In the genomic region with DNA sequence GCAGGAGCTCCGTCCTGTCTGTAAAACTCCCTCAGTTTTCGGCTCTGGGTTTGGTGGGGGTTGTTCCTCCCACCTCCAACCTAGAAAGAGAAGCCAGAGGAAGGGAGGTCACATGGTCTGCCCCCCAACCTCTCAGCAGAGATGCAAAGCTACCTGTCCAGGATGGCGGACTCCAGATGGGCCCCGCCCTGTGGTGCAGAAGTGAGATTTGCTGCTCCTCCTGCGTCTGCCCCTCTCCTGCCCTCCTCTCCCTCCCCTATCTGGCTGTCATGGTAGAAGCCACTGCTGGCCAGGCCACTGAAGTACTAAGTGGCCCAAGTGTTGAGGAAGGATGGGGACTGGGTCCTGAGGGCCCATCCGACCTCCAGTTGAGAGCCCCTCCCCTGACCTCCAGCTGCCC, we compare ENCODE assay signal across 13 cellular contexts. TPM values are rescaled to one million over a fixed set of nuclear protein-coding genes. Genes with fewer than 3 reads are reported as not detected.
DNase-seq lines count a peak whose midpoint lies in the region; ATAC-seq and TF ChIP-seq lines count a peak whose summit lies in the region.
"Had no signal": no experiment of that assay in that cellular context is flagged by ENCODE, and none has a peak within 500 bp of the region (broad histone marks: within the 10 kb centered on the region; RNA-seq: fewer than 3 reads in every experiment).

No MANE protein-coding gene starts in this region.

- H3K4me1 ChIP-seq in esophagus (ENCODE audit: control insufficient read depth in 2 of 2, insufficient read depth in 2 of 2, low read length in 1 of 2): peaks cover 13 to 33% of the 10 kb centered on the region in 2 donors
- H3K4me1 ChIP-seq in transverse colon: peaks cover 51 to 72% (median 56%) of the 10 kb centered on the region in 4 donors

- peaks cover 90% of the 10 kb centered on the region for H3K4me1 Mint-ChIP-seq in nephron progenitor cell

- no peak for TF ChIP-seq CTCF in WI38 (IDR thresholded peaks at IDR 0.05; ENCODE audit: low read depth, low read length)
- TF ChIP-seq CTCF in nephron progenitor cell (IDR thresholded peaks at IDR 0.05): no peak
- TF ChIP-seq CTCF in transverse colon (IDR thresholded peaks at IDR 0.05): no peak

- H3K4me3 ChIP-seq in WI38 (ENCODE audit: low read depth, low read length) (peak overlapping the region; percentile 59), esophagus (ENCODE audit: low read depth in 1 of 2, low read length in 2 of 2) (peak overlapping the region; percentile 26 to 28), transverse colon (peak overlapping the region; percentile 31 to 48 (median 40))

- H3K9me3 Mint-ChIP-seq in nephron progenitor cell: no peaks in the 10 kb centered on the region
- H3K9me3 Mint-ChIP-seq: activated naive CD4-positive, alpha-beta T cell treated with anti-CD3 and anti-CD28 coated beads for 36 hours had no signal

- 67 to 79% methylated on average over 6 of the region's 6 CpGs for WGBS in esophagus, 2 donors
- 59% methylated on average over 6 of the region's 6 CpGs; no CpG with 5 or more reads in 1 of the 2 donors for WGBS in transverse colon (ENCODE audit: low coverage in 1 of 2), 2 donors

- H3K27ac ChIP-seq in esophagus (ENCODE audit: low read depth in 2 of 2, low read length in 1 of 2) (peak overlapping the region; percentile 71 to 88), transverse colon (peak overlapping the region; percentile 85 to 96 (median 88))

- no peaks in the 10 kb centered on the region for H3K9me3 ChIP-seq in esophagus (ENCODE audit: control insufficient read depth in 2 of 2, insufficient read depth in 1 of 2, low read depth in 1 of 2, low read length in 1 of 2)
- no peaks in the 10 kb centered on the region for H3K9me3 ChIP-seq in transverse colon

- intact Hi-C loops in transverse colon (cut with DNase I; ENCODE audit: low total_unique reads): no loop called here

- H3K27me3 ChIP-seq in esophagus (ENCODE audit: control insufficient read depth in 1 of 2, insufficient read depth in 2 of 2, low read length in 2 of 2): no peaks in the 10 kb centered on the region
- H3K27me3 ChIP-seq in transverse colon: no peaks in the 10 kb centered on the region

- H3K36me3 Mint-ChIP-seq in nephron progenitor cell (ENCODE audit: low read depth): no peaks in the 10 kb centered on the region

- no peak for ATAC-seq in HG03460 (IDR thresholded peaks at IDR 0.05; ENCODE audit: unreplicated experiment)

- DNase-seq in nephron progenitor cell (no peak), transverse colon (no peak), SK-N-DZ (ENCODE audit: low spot score) (no peak), NCI-H226 (no peak)
- DNase-seq: activated CD4-positive, CD25-positive, alpha-beta regulatory T cell treated with anti-CD3 and anti-CD28 coated beads, Interleukin-2, amount 50 U/mL, for 72 hours; activated naive CD4-positive, alpha-beta T cell treated with anti-CD3 and anti-CD28 coated beads for 36 hours; EL; GOT3; NCI-H1436; OCI-M1 had no signal

- in situ Hi-C loops in transverse colon (cut with MboI; ENCODE audit: low pct_ligation_motif_present in 1 of 4, low pct_unique_long_range_greater_than_20kb in 1 of 4, low sequenced_read_pairs in 3 of 4): no loop called here

- TF ChIP-seq EP300 in transverse colon (IDR thresholded peaks at IDR 0.05; ENCODE audit: low read depth): no peak

- no peak for TF ChIP-seq POLR2A in transverse colon (IDR thresholded peaks at IDR 0.05)

- H3K27ac Mint-ChIP-seq in nephron progenitor cell: peak overlapping the region; percentile 32
- H3K27ac Mint-ChIP-seq: activated naive CD4-positive, alpha-beta T cell treated with anti-CD3 and anti-CD28 coated beads for 36 hours had no signal

- no peak overlapping the region for H3K4me3 Mint-ChIP-seq in nephron progenitor cell
- H3K4me3 Mint-ChIP-seq: activated naive CD4-positive, alpha-beta T cell treated with anti-CD3 and anti-CD28 coated beads for 36 hours had no signal

- H3K36me3 ChIP-seq in esophagus (ENCODE audit: control insufficient read depth in 2 of 2, insufficient read depth in 2 of 2, low read length in 1 of 2) (no peaks in the 10 kb centered on the region), transverse colon (no peaks in the 10 kb centered on the region)

- H3K27me3 Mint-ChIP-seq in nephron progenitor cell (ENCODE audit: low read depth, poor library complexity): peaks cover 7% of the 10 kb centered on the region

RNA-seq across cellular contexts. Expression of a gene that starts 2.1 kb away (rescaled TPM):
- polyA plus RNA-seq in esophagus: 1 to 10 TPM; 5.2 to 7.8 TPM
- total RNA-seq in transverse colon: 100 to 1,000 TPM in 2 of 4 donors, 10 to 100 TPM in 2; 59.5 to 423 (median 122) TPM
- 0.92 and 2.3 TPM in 2 replicates for polyA plus RNA-seq in SK-N-DZ (2014; cell fraction: cytosol; rRNA removed)
- 10.7 and 12.1 TPM in 2 replicates for polyA plus RNA-seq in SK-N-DZ (2014; cell fraction: nucleus; rRNA removed)

RNA-seq across cellular contexts. Expression of a gene that starts 12.1 kb away (rescaled TPM):
- polyA plus RNA-seq in esophagus: under 1 TPM; 0.07 to 0.16 TPM
- total RNA-seq in transverse colon: not detected
- 0.09 TPM in 1 of 2 replicates, not detected in the other for polyA plus RNA-seq in SK-N-DZ (2014; cell fraction: cytosol; rRNA removed)
- not detected in 2 replicates for polyA plus RNA-seq in SK-N-DZ (2014; cell fraction: nucleus; rRNA removed)
- total RNA-seq: activated naive CD4-positive, alpha-beta T cell treated with anti-CD3 and anti-CD28 coated beads for 36 hours had no signal

RNA-seq across cellular contexts. Expression of a gene that starts 25.4 kb away (rescaled TPM):
- polyA plus RNA-seq in esophagus: 10 to 100 TPM; 65.6 to 69.5 TPM
- 100 to 1,000 TPM in 1 of 4 donors, 10 to 100 TPM in 3; 44.9 to 183 (median 59.5) TPM for total RNA-seq in transverse colon
- polyA plus RNA-seq in SK-N-DZ (2014; cell fraction: cytosol; rRNA removed): 72.9 and 84.0 TPM in 2 replicates
- polyA plus RNA-seq in SK-N-DZ (2014; cell fraction: nucleus; rRNA removed): 268 and 286 TPM in 2 replicates

RNA-seq across cellular contexts. Expression of a gene that starts 30.8 kb away (rescaled TPM):
- 10 to 100 TPM; 52.2 to 61.8 TPM for polyA plus RNA-seq in esophagus
- total RNA-seq in transverse colon: 100 to 1,000 TPM in 1 of 4 donors, 10 to 100 TPM in 3; 69.6 to 322 (median 74.8) TPM
- 52.3 and 58.3 TPM in 2 replicates for polyA plus RNA-seq in SK-N-DZ (2014; cell fraction: cytosol; rRNA removed)
- polyA plus RNA-seq in SK-N-DZ (2014; cell fraction: nucleus; rRNA removed): 39.3 and 43.2 TPM in 2 replicates

RNA-seq across cellular contexts. Expression of a gene that starts 32.4 kb away (rescaled TPM):
- 1 to 10 TPM; 3.4 to 5.1 TPM for polyA plus RNA-seq in esophagus
- 10 to 100 TPM in 1 of 4 donors, 1 to 10 TPM in 2, under 1 TPM in 1; 0.79 to 11.2 (median 3.8) TPM for total RNA-seq in transverse colon
- 0.64 and 1.2 TPM in 2 replicates for polyA plus RNA-seq in SK-N-DZ (2014; cell fraction: cytosol; rRNA removed)
- 3.7 and 6.2 TPM in 2 replicates for polyA plus RNA-seq in SK-N-DZ (2014; cell fraction: nucleus; rRNA removed)
